In genomic region chr6:44701038-44701636, GRCh38 we compare ENCODE assay signal across 1 cellular context.
TF ChIP-seq lines count a peak whose summit lies in the region.

No MANE protein-coding gene starts in this region.

TF ChIP-seq in H1, 55 proteins besides CTCF, POLR2A, EP300 and RAD21 (continued from another document):
- TF ChIP-seq RFX5 (IDR thresholded peaks at IDR 0.05; ENCODE audit: borderline replicate concordance, low read depth, low read length) (no peak), FOSL1 (IDR thresholded peaks at IDR 0.05; ENCODE audit: insufficient read depth, low read depth, low read length) (no peak), PHF8 (conservative IDR thresholded peaks at IDR 0.05; ENCODE audit: low read depth, low read length) (no peak)
